Comparison of ENCODE assay signal across 24 cellular contexts in the genomic region with DNA sequence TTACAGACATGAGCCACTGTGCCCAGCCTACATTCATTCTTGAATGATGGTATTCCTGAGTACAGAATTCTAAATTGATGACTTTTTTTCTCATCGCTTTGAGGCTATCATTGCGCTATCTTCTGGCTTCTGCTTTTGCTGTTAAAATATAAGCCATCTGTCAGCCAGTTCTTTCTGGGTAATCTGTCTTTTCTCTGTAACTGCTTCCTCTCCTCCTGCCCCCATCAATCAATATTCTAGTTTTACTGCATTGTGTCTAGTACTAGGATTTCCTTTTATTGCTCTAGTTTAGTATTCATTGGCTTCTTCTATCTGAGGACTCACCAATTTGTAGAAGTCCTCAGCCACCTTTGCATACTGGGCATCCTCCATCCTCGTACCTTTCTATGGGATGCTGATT.
"Had no signal": no experiment of that assay in that cellular context is flagged by ENCODE, and none has a peak within 500 bp of the region (broad histone marks: within the 10 kb centered on the region; RNA-seq: fewer than 3 reads in every experiment).

No MANE protein-coding gene starts in this region.

- DNase-seq: effector CD4-positive, alpha-beta T cell; endodermal cell; heart right ventricle; hypothalamus; kidney glomerular epithelial cell; lower lobe of right lung; occipital lobe; right lobe of liver; spleen; stimulated activated CD4-positive, alpha-beta T cell treated with anti-CD3 and anti-CD28 coated beads, Interleukin-15, amount 100 ng/mL, for 24 hours; stimulated activated CD4-positive, alpha-beta T cell treated with anti-CD3 and anti-CD28 coated beads, Interleukin-1b, Interleukin-23, amount 100 ng/mL, for 48 hours; stimulated activated CD4-positive, alpha-beta T cell treated with anti-CD3 and anti-CD28 coated beads, Interleukin-4, amount 100 ng/mL, for 24 hours; tibial artery; upper lobe of left lung; uterus had no signal

- H2AFZ ChIP-seq: parathyroid adenoma had no signal

- H3K9me3 Mint-ChIP-seq: endodermal cell; memory B cell; mesothelial cell of epicardium; natural killer cell treated with Interleukin-12 subunit alpha and Interleukin-12 subunit beta and Interleukin-15 and Interleukin-18, amount 100 ng/mL, for 72 hours; stimulated activated memory B cell treated with anti-CD40 and anti-IgM and Interleukin-4, amounts not matched to agents 10 μg/mL and 1 μg/mL and 100 μg/mL, for 72 hours; stimulated activated naive CD8-positive, alpha-beta T cell treated with anti-CD3 and anti-CD28 coated beads, Interleukin-15, Interleukin-2, amounts not matched to agents 100 ng/mL and 50 ng/mL, for 24 hours had no signal

- H3K27me3 ChIP-seq: heart right ventricle, right lobe of liver, spleen, tibial artery, upper lobe of left lung, uterus had no signal

- H3K27ac ChIP-seq: lower lobe of right lung, parathyroid adenoma, prostate gland, right lobe of liver, spleen, upper lobe of left lung had no signal

- H3K9ac ChIP-seq: parathyroid adenoma had no signal

- H3K27me3 Mint-ChIP-seq: memory B cell; stimulated activated memory B cell treated with anti-CD40 and anti-IgM and Interleukin-4, amounts not matched to agents 10 μg/mL and 1 μg/mL and 100 μg/mL, for 72 hours; stimulated activated naive CD8-positive, alpha-beta T cell treated with anti-CD3 and anti-CD28 coated beads, Interleukin-15, Interleukin-2, amounts not matched to agents 100 ng/mL and 50 ng/mL, for 24 hours had no signal

- H3K4me3 ChIP-seq: coronary artery, heart right ventricle, lower lobe of right lung, prostate gland, right lobe of liver, spleen, tibial artery, upper lobe of left lung, uterus had no signal

- H3K79me2 ChIP-seq: parathyroid adenoma had no signal

- H3K36me3 ChIP-seq: uterus had no signal

- H3K36me3 Mint-ChIP-seq: natural killer cell treated with Interleukin-12 subunit alpha and Interleukin-12 subunit beta and Interleukin-15 and Interleukin-18, amount 100 ng/mL, for 72 hours; stimulated activated memory B cell treated with anti-CD40 and anti-IgM and Interleukin-4, amounts not matched to agents 10 μg/mL and 1 μg/mL and 100 μg/mL, for 72 hours had no signal

- ATAC-seq: left lobe of liver; lower lobe of right lung; natural killer cell treated with Interleukin-12 subunit alpha and Interleukin-12 subunit beta and Interleukin-15 and Interleukin-18, amount 100 ng/mL, for 72 hours; stimulated activated memory B cell treated with anti-CD40 and anti-IgM and Interleukin-4, amounts not matched to agents 10 μg/mL and 1 μg/mL and 100 μg/mL, for 72 hours had no signal

- H3K4me1 Mint-ChIP-seq: memory B cell; stimulated activated memory B cell treated with anti-CD40 and anti-IgM and Interleukin-4, amounts not matched to agents 10 μg/mL and 1 μg/mL and 100 μg/mL, for 72 hours had no signal

- H3K4me1 ChIP-seq: parathyroid adenoma, right lobe of liver, upper lobe of left lung had no signal

- H3K27ac Mint-ChIP-seq: endodermal cell; memory B cell; mesothelial cell of epicardium; stimulated activated memory B cell treated with anti-CD40 and anti-IgM and Interleukin-4, amounts not matched to agents 10 μg/mL and 1 μg/mL and 100 μg/mL, for 72 hours; stimulated activated naive CD8-positive, alpha-beta T cell treated with anti-CD3 and anti-CD28 coated beads, Interleukin-15, Interleukin-2, amounts not matched to agents 100 ng/mL and 50 ng/mL, for 24 hours had no signal

- H3K9me3 ChIP-seq: heart right ventricle, lower lobe of right lung, prostate gland, right lobe of liver, spleen, tibial artery, upper lobe of left lung, uterus had no signal

- H3K4me3 Mint-ChIP-seq: endodermal cell; memory B cell; mesothelial cell of epicardium; natural killer cell treated with Interleukin-12 subunit alpha and Interleukin-12 subunit beta and Interleukin-15 and Interleukin-18, amount 100 ng/mL, for 72 hours; stimulated activated memory B cell treated with anti-CD40 and anti-IgM and Interleukin-4, amounts not matched to agents 10 μg/mL and 1 μg/mL and 100 μg/mL, for 72 hours; stimulated activated naive CD8-positive, alpha-beta T cell treated with anti-CD3 and anti-CD28 coated beads, Interleukin-15, Interleukin-2, amounts not matched to agents 100 ng/mL and 50 ng/mL, for 24 hours had no signal
